In the genomic region with DNA sequence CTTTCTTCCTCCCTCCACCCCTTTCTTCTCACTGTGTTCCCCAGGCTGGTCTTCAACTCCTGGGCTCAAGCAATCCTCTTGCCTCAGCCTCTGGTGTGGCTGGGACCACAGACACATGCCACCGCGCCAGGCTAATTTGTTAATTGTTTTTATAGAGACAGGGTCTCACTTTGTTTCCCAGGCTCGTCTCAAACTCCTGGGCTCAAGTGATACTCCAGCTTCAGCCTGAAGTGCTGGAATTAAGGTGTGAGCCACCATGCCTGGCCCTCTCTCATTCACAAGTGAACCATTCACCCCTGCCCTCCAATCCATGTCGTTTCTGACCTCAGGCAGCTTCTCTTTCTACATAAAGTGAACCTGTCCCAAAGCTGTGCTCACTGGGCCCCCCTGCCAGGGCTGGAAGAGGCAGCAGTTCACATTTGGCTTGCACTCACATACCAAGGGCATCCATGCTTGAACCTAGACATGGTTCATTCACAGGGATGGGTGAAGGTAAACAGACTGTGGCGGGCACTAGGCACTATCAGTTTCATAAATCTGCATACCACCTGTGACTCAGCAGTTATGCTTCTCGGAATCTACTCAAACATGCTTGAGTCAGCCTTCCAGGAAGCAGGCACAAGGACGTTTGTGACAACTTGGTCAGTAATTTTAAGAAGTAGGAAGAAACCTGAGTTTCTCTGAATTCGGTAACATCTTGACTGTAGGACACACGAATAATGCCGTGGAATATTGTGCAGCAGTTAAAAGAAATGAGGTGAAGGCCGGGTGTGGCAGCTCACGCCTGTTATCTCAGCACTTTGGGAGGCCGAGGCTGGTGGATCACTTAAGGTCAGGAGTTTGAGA, we compare ENCODE assay signal across 8 cellular contexts. TPM values are rescaled to one million over a fixed set of nuclear protein-coding genes. Genes with fewer than 3 reads are reported as not detected.
A peak's percentile ranks its signal among the peaks of the same experiment; 100 is the strongest.
DNase-seq lines count a peak whose midpoint lies in the region; ATAC-seq and TF ChIP-seq lines count a peak whose summit lies in the region.

No MANE protein-coding gene starts in this region.

- peaks cover 23% of the 10 kb centered on the region for H3K4me1 ChIP-seq in Caco-2
- H3K4me1 ChIP-seq in esophagus (ENCODE audit: control insufficient read depth in 2 of 2, insufficient read depth in 2 of 2, low read length in 1 of 2) = peaks cover 0 to 3% of the 10 kb centered on the region in 2 donors
- H3K4me1 ChIP-seq in rectal smooth muscle tissue (ENCODE audit: control insufficient read depth, insufficient read depth, low read length) = no peaks in the 10 kb centered on the region
- peaks cover 2% of the 10 kb centered on the region for H3K4me1 ChIP-seq in testis

- POLR2A ChIA-PET in Caco-2 (lab: Charles Lee) = no interaction called here
- POLR2A ChIA-PET in activated CD4-positive, alpha-beta T cell treated with anti-CD3 and anti-CD28 coated beads, Interleukin-2, amount 10 ng/mL, durations not matched to agents 7 days and 5 days (lab: Charles Lee) = no interaction called here
- POLR2A ChIA-PET in HEK293T (lab: Yijun Ruan, JAX) = no interaction called here

- no TSS peak for BruUV-seq in Caco-2 (replicated peaks; lab: Mats Ljungman, UMichigan)

- H3K4me3 Mint-ChIP-seq in Caco-2 (ENCODE audit: unreplicated experiment) = peak overlapping the region; percentile 5
- peak overlapping the region; percentile 39 for H3K4me3 Mint-ChIP-seq in activated CD4-positive, alpha-beta T cell treated with anti-CD3 and anti-CD28 coated beads, Interleukin-2, amount 10 ng/mL, durations not matched to agents 7 days and 5 days

- H3K27me3 ChIP-seq in Caco-2 (replicated peaks; ENCODE audit: control insufficient read depth, insufficient read depth, low read length) = no peaks in the 10 kb centered on the region
- no peaks in the 10 kb centered on the region for H3K27me3 ChIP-seq in esophagus (ENCODE audit: control insufficient read depth in 1 of 2, insufficient read depth in 2 of 2, low read length in 2 of 2)
- H3K27me3 ChIP-seq in rectal smooth muscle tissue (ENCODE audit: control insufficient read depth, insufficient read depth, low read length) = no peaks in the 10 kb centered on the region
- no peaks in the 10 kb centered on the region for H3K27me3 ChIP-seq in testis

- H3K9me3 Mint-ChIP-seq in Caco-2 (ENCODE audit: unreplicated experiment) = no peaks in the 10 kb centered on the region
- H3K9me3 Mint-ChIP-seq in activated CD4-positive, alpha-beta T cell treated with anti-CD3 and anti-CD28 coated beads, Interleukin-2, amount 10 ng/mL, durations not matched to agents 7 days and 5 days = no peaks in the 10 kb centered on the region

- H3K9me3 ChIP-seq in Caco-2 (no peaks in the 10 kb centered on the region), esophagus (ENCODE audit: control insufficient read depth in 2 of 2, insufficient read depth in 1 of 2, low read depth in 1 of 2, low read length in 1 of 2) (no peaks in the 10 kb centered on the region), testis (no peaks in the 10 kb centered on the region)

- CTCF ChIA-PET in Caco-2 (lab: Charles Lee) (interaction anchor here (0.6 kb wide), 1 partner anchor 38 kb away, joined by 5 read pairs; no protein-coding TSS in a partner anchor), HEK293T (lab: Yijun Ruan, JAX) (no interaction called here)
- CTCF ChIA-PET in activated CD4-positive, alpha-beta T cell treated with anti-CD3 and anti-CD28 coated beads, Interleukin-2, amount 10 ng/mL, durations not matched to agents 7 days and 5 days (lab: Charles Lee) = interaction anchor here (2.6 to 3.5 kb wide), 2 partner anchors 10 to 59 kb away, joined by 10 to 11 read pairs; no protein-coding TSS in a partner anchor

- no peak overlapping the region for H3K9ac ChIP-seq in rectal smooth muscle tissue (ENCODE audit: low read length)

- 46 to 49% methylated on average over 13 of the region's 13 CpGs for WGBS in esophagus, 2 donors
- WGBS in testis, 2 donors = 74 to 75% methylated on average over 13 of the region's 13 CpGs

- H3K36me3 ChIP-seq in Caco-2 (ENCODE audit: control insufficient read depth, insufficient read depth, low read length) (no peaks in the 10 kb centered on the region), esophagus (ENCODE audit: control insufficient read depth in 2 of 2, insufficient read depth in 2 of 2, low read length in 1 of 2) (no peaks in the 10 kb centered on the region), rectal smooth muscle tissue (ENCODE audit: control insufficient read depth, insufficient read depth, low read length) (no peaks in the 10 kb centered on the region), testis (ENCODE audit: low read depth, missing control alignments) (no peaks in the 10 kb centered on the region)

- peaks cover 25% of the 10 kb centered on the region for H3K36me3 Mint-ChIP-seq in Caco-2 (ENCODE audit: insufficient read depth, unreplicated experiment)
- H3K36me3 Mint-ChIP-seq in activated CD4-positive, alpha-beta T cell treated with anti-CD3 and anti-CD28 coated beads, Interleukin-2, amount 10 ng/mL, durations not matched to agents 7 days and 5 days (ENCODE audit: low read depth) = no peaks in the 10 kb centered on the region

- H3K4me3 ChIP-seq in Caco-2 (ENCODE audit: low read depth, low read length) (no peak overlapping the region), esophagus (ENCODE audit: low read depth in 1 of 2, low read length in 2 of 2) (no peak overlapping the region), rectal smooth muscle tissue (ENCODE audit: low read length) (no peak overlapping the region), testis (no peak overlapping the region)

- no peaks in the 10 kb centered on the region for H3K27me3 Mint-ChIP-seq in Caco-2 (ENCODE audit: insufficient read depth, unreplicated experiment)
- no peaks in the 10 kb centered on the region for H3K27me3 Mint-ChIP-seq in activated CD4-positive, alpha-beta T cell treated with anti-CD3 and anti-CD28 coated beads, Interleukin-2, amount 10 ng/mL, durations not matched to agents 7 days and 5 days

- peak overlapping the region; percentile 60 to 93 for H3K27ac ChIP-seq in esophagus (ENCODE audit: low read depth in 2 of 2, low read length in 1 of 2)
- H3K27ac ChIP-seq in rectal smooth muscle tissue (ENCODE audit: low read depth, low read length) = peak overlapping the region; percentile 17
- peak overlapping the region in 1 of 2 donors; percentile 48 for H3K27ac ChIP-seq in testis

- peak; percentile 59 for ATAC-seq in GM21737 (IDR thresholded peaks at IDR 0.05; ENCODE audit: unreplicated experiment)

- peak overlapping the region; percentile 95 for H3K27ac Mint-ChIP-seq in Caco-2 (ENCODE audit: unreplicated experiment)
- H3K27ac Mint-ChIP-seq in activated CD4-positive, alpha-beta T cell treated with anti-CD3 and anti-CD28 coated beads, Interleukin-2, amount 10 ng/mL, durations not matched to agents 7 days and 5 days = peak overlapping the region; percentile 88

- DNase-seq in Caco-2 (peak; percentile 57 to 73), NCI-H2196 (lab: John Stamatoyannopoulos, UW; ENCODE audit: unreplicated experiment) (peak; percentile 95), HEK293T (ENCODE audit: extremely low spot score) (no peak), testis (no peak)
- DNase-seq in activated CD4-positive, alpha-beta T cell treated with anti-CD3 and anti-CD28 coated beads, Interleukin-2, amount 10 ng/mL, durations not matched to agents 7 days and 5 days = peak; percentile 78

- intact Hi-C loops in Caco-2 (cut with micrococcal nuclease; ENCODE audit: unreplicated experiment) (no loop called here), testis (cut with DNase I; ENCODE audit: low total_unique reads) (no loop called here)

- TF ChIP-seq CTCF in Caco-2 (IDR thresholded peaks at IDR 0.05; ENCODE audit: insufficient read depth in 1 of 2, low read depth in 1 of 2, low read length in 1 of 2, severe bottlenecking in 1 of 2, unreplicated experiment in 1 of 2) (no peak), testis (IDR thresholded peaks at IDR 0.05) (no peak)

- TF ChIP-seq POLR2A in testis (IDR thresholded peaks at IDR 0.05) = no peak

- peaks cover 26% of the 10 kb centered on the region for H3K4me1 Mint-ChIP-seq in Caco-2 (ENCODE audit: low read depth, unreplicated experiment)
- peaks cover 72% of the 10 kb centered on the region for H3K4me1 Mint-ChIP-seq in activated CD4-positive, alpha-beta T cell treated with anti-CD3 and anti-CD28 coated beads, Interleukin-2, amount 10 ng/mL, durations not matched to agents 7 days and 5 days

TF ChIP-seq in HEK293T, 16 proteins besides CTCF, POLR2A, EP300 and RAD21:
- TF ChIP-seq TARDBP (IDR thresholded peaks at IDR 0.05) = no peak
- no peak for TF ChIP-seq CTBP1 (IDR thresholded peaks at IDR 0.05; ENCODE audit: borderline replicate concordance)

RNA-seq across cellular contexts. Expression of a gene that starts 6.0 kb away (rescaled TPM):
- total RNA-seq in Caco-2 (2022) (61.4 and 70.5 TPM in 2 replicates), testis (10 to 100 TPM; 66.9 to 68.9 TPM)
- total RNA-seq in activated CD4-positive, alpha-beta T cell treated with anti-CD3 and anti-CD28 coated beads, Interleukin-2, amount 10 ng/mL, durations not matched to agents 7 days and 5 days = 100 to 1,000 TPM; 579 to 602 TPM
- polyA plus RNA-seq in esophagus (10 to 100 TPM; 17.9 to 54.7 TPM), testis (ENCODE audit: insufficient read depth, low read depth, low replicate concordance) (25.3 TPM)

RNA-seq across cellular contexts. Expression of a gene that starts 34.4 kb away (rescaled TPM):
- 37.1 and 46.0 TPM in 2 replicates for total RNA-seq in Caco-2 (2022)
- total RNA-seq in activated CD4-positive, alpha-beta T cell treated with anti-CD3 and anti-CD28 coated beads, Interleukin-2, amount 10 ng/mL, durations not matched to agents 7 days and 5 days = 1 to 10 TPM; 5.9 to 6.1 TPM
- 1 to 10 TPM; 4.7 to 6.9 TPM for polyA plus RNA-seq in esophagus
- total RNA-seq in testis = 10 to 100 TPM; 16.9 to 19.0 TPM
- polyA plus RNA-seq in testis (ENCODE audit: insufficient read depth, low read depth, low replicate concordance) = 8.4 TPM

RNA-seq across cellular contexts. Expression of a gene that starts 34.5 kb away (rescaled TPM):
- 39.5 and 42.8 TPM in 2 replicates for total RNA-seq in Caco-2 (2022)
- total RNA-seq in activated CD4-positive, alpha-beta T cell treated with anti-CD3 and anti-CD28 coated beads, Interleukin-2, amount 10 ng/mL, durations not matched to agents 7 days and 5 days = 10 to 100 TPM; 31.5 to 34.3 TPM
- polyA plus RNA-seq in esophagus = 10 to 100 TPM; 16.5 to 20.4 TPM
- total RNA-seq in testis = 10 to 100 TPM; 29.7 to 50.3 TPM
- 19.8 TPM for polyA plus RNA-seq in testis (ENCODE audit: insufficient read depth, low read depth, low replicate concordance)

Comparison
In these comparisons a context has a peak if more than half of its experiments do, and no peak if none do; other contexts are left out.
1. DNase-seq: peak in Caco-2 (2 of 2), NCI-H2196 (single experiment) and activated CD4-positive, alpha-beta T cell treated with anti-CD3 and anti-CD28 coated beads, Interleukin-2, amount 10 ng/mL, durations not matched to agents 7 days and 5 days (single experiment); none in HEK293T (single experiment) and testis (single experiment).